ENCODE assay signal across 10 cellular contexts in genomic region chr1:111141803-111142202, GRCh38. TPM values are rescaled to one million over a fixed set of nuclear protein-coding genes. Genes with fewer than 3 reads are reported as not detected.
DNase-seq lines count a peak whose midpoint lies in the region; ATAC-seq, FAIRE-seq and TF ChIP-seq lines count a peak whose summit lies in the region.
"Had no signal": no experiment of that assay in that cellular context is flagged by ENCODE, and none has a peak within 500 bp of the region (broad histone marks: within the 10 kb centered on the region; RNA-seq: fewer than 3 reads in every experiment).

No MANE protein-coding gene starts in this region.

- H3K27me3 ChIP-seq in lower lobe of right lung (ENCODE audit: low read depth) (no peaks in the 10 kb centered on the region), ovary (peaks cover 2% of the 10 kb centered on the region)

- no peak overlapping the region for H3K27ac ChIP-seq in A549
- H3K27ac ChIP-seq in lower lobe of right lung = peak overlapping the region; percentile 33
- H3K27ac ChIP-seq in ovary = no peak overlapping the region

- no peaks in the 10 kb centered on the region for H3K27me3 Mint-ChIP-seq in activated T-helper 17 cell treated with anti-CD3 and anti-CD28 coated beads, Interleukin-2, amount 50 U/mL, for 72 hours

- no peaks in the 10 kb centered on the region for H3K9me3 ChIP-seq in A549
- no peaks in the 10 kb centered on the region for H3K9me3 ChIP-seq in lower lobe of right lung
- no peaks in the 10 kb centered on the region for H3K9me3 ChIP-seq in ovary

- intact Hi-C loops in lower lobe of right lung (cut with DNase I) = no loop called here
- intact Hi-C loops in ovary (cut with DNase I) = no loop called here

- POLR2A ChIA-PET in A549 (lab: Yijun Ruan, JAX) = interaction anchor here (1.6 kb wide), 1 partner anchor 21 kb away, joined by 3 read pairs; no protein-coding TSS in a partner anchor

- CTCF ChIA-PET in A549 (lab: Yijun Ruan, JAX) = no interaction called here

- no peak for TF ChIP-seq RAD21 in A549 (conservative IDR thresholded peaks at IDR 0.05 in 1 of 2, IDR thresholded peaks at IDR 0.05 in 1 of 2)

- H3K4me2 ChIP-seq in A549 = peak overlapping the region; percentile 76

- H3K4me3 ChIP-seq in A549 (no peak overlapping the region; the same call in 2 of the 3 replicates), lower lobe of right lung (peak overlapping the region; percentile 79), ovary (no peak overlapping the region)

- H3K27ac Mint-ChIP-seq in activated T-helper 17 cell treated with anti-CD3 and anti-CD28 coated beads, Interleukin-2, amount 50 U/mL, for 72 hours = peak overlapping the region; percentile 94

- 66% methylated on average over 2 of the region's 2 CpGs for WGBS in A549 (ENCODE audit: missing lambda C conversion rate)
- WGBS in ovary, 3 donors = 47 to 67% (median 50%) methylated on average over 2 of the region's 2 CpGs

- peaks cover 42% of the 10 kb centered on the region for H3K36me3 Mint-ChIP-seq in activated T-helper 17 cell treated with anti-CD3 and anti-CD28 coated beads, Interleukin-2, amount 50 U/mL, for 72 hours (ENCODE audit: low read depth)

- H3K4me1 ChIP-seq in A549 = peaks cover 15% of the 10 kb centered on the region; the same call in 2 of the 3 replicates
- H3K4me1 ChIP-seq in lower lobe of right lung = peaks cover 56% of the 10 kb centered on the region
- peaks cover 5% of the 10 kb centered on the region for H3K4me1 ChIP-seq in ovary (ENCODE audit: insufficient read depth)

- H3K4me1 Mint-ChIP-seq in activated T-helper 17 cell treated with anti-CD3 and anti-CD28 coated beads, Interleukin-2, amount 50 U/mL, for 72 hours = peaks cover 23% of the 10 kb centered on the region

- no peak for DNase-seq in A549 (ENCODE audit: low read depth in 1 of 2, low spot score in 1 of 2)
- no peak for DNase-seq in GM12891 (ENCODE audit: insufficient read length, low spot score)
- no peak for DNase-seq in lower lobe of right lung
- no peak for DNase-seq in NCI-H1930 (lab: John Stamatoyannopoulos, UW)
- no peak for DNase-seq in ovary
- DNase-seq in NCI-H446 treated with DMSO at 0.1 percent for 48 hours (lab: John Stamatoyannopoulos, UW) = no peak
- no peak for DNase-seq in effector CD8-positive, alpha-beta T cell (lab: John Stamatoyannopoulos, UW)
- DNase-seq: NCI-H2029; stimulated activated CD4-positive, alpha-beta T cell treated with anti-CD3 and anti-CD28 coated beads, Interleukin-4, amount 100 ng/mL, for 4 hours had no signal

- no peaks in the 10 kb centered on the region for H3K9me3 Mint-ChIP-seq in activated T-helper 17 cell treated with anti-CD3 and anti-CD28 coated beads, Interleukin-2, amount 50 U/mL, for 72 hours

- H3K36me3 ChIP-seq in lower lobe of right lung (peaks cover 19% of the 10 kb centered on the region), ovary (no peaks in the 10 kb centered on the region)

- TF ChIP-seq POLR2A in A549 (IDR thresholded peaks at IDR 0.05; ENCODE audit: low read length) (no peak), GM12891 (IDR thresholded peaks at IDR 0.05; ENCODE audit: low read depth, low read length) (no peak), ovary (IDR thresholded peaks at IDR 0.05) (no peak)

- FAIRE-seq in A549 (lab: Jason Lieb, UNC) = no peak
- peak; percentile 9 for FAIRE-seq in GM12891 (lab: Jason Lieb, UNC)

- TF ChIP-seq EP300 in A549 (IDR thresholded peaks at IDR 0.05) = no peak
- TF ChIP-seq EP300 in ovary (IDR thresholded peaks at IDR 0.05) = no peak

- peak overlapping the region; percentile 89 for H3K4me3 Mint-ChIP-seq in activated T-helper 17 cell treated with anti-CD3 and anti-CD28 coated beads, Interleukin-2, amount 50 U/mL, for 72 hours

- TF ChIP-seq CTCF in A549 (IDR thresholded peaks at IDR 0.05) = no peak
- no peak for TF ChIP-seq CTCF in lower lobe of right lung (IDR thresholded peaks at IDR 0.05)
- TF ChIP-seq CTCF in ovary (IDR thresholded peaks at IDR 0.05) = no peak

- ATAC-seq in A549 (no peak), lower lobe of right lung (no peak)
- no peak for ATAC-seq in activated T-helper 17 cell treated with anti-CD3 and anti-CD28 coated beads, Interleukin-2, amount 50 U/mL, for 72 hours (replicated peaks)

TF ChIP-seq in A549, 52 proteins besides CTCF, POLR2A, EP300 and RAD21:
- no peak for TF ChIP-seq HOXB5 (CRISPR knock-in tag; IDR thresholded peaks at IDR 0.05)
- no peak for TF ChIP-seq SMC3 (IDR thresholded peaks at IDR 0.05)
- no peak for TF ChIP-seq EHF (CRISPR knock-in tag; IDR thresholded peaks at IDR 0.05)
TF ChIP-seq in A549: peak in this region for 0.

TF ChIP-seq in GM12891, 5 proteins besides CTCF, POLR2A, EP300 and RAD21:
- TF ChIP-seq SPI1 (IDR thresholded peaks at IDR 0.05; ENCODE audit: low read depth, low read length) = no peak
- TF ChIP-seq TAF1 (IDR thresholded peaks at IDR 0.05; ENCODE audit: low read depth, low read length) = no peak
- TF ChIP-seq POU2F2 (IDR thresholded peaks at IDR 0.05; ENCODE audit: low read depth, low read length) = no peak

RNA-seq across cellular contexts. Expression of gene CEPT1, which starts 1.8 kb away (rescaled TPM):
- polyA plus RNA-seq in A549 (2011; rRNA removed) (26.2 and 26.9 TPM in 2 replicates), A549 (2017; fragmentation: RNase III; extraction: RNeasy Plus Mini Kit Qiagen cat#74134 plus additional on column Dnase treatment) (11.8 to 12.4 TPM (median 12.3 TPM) in 3 replicates), ovary (10 to 100 TPM; 16.4 to 40.3 TPM)
- 3.8 and 4.6 TPM in 2 replicates for polyA plus RNA-seq in A549 (2012; cell fraction: cytosol; rRNA removed)
- polyA plus RNA-seq in A549 (2012; cell fraction: nucleus; rRNA removed) = 5.8 and 8.7 TPM in 2 replicates
- polyA minus RNA-seq in A549 (2011; rRNA and poly(A)+ RNA removed) = 17.5 and 21.4 TPM in 2 replicates
- 37.1 TPM for polyA plus RNA-seq in GM12891 (2012; ENCODE audit: low read depth, missing spikeins)
- total RNA-seq in activated T-helper 17 cell treated with anti-CD3 and anti-CD28 coated beads, Interleukin-2, amount 50 U/mL, for 72 hours = 10 to 100 TPM; 31.3 to 31.4 TPM
- total RNA-seq in lower lobe of right lung (53.4 TPM), ovary (10 to 100 TPM; 27.8 to 37.1 (median 32.4) TPM)

RNA-seq across cellular contexts. Expression of gene DRAM2, which starts 1.9 kb away (rescaled TPM):
- polyA plus RNA-seq in A549 (2011; rRNA removed) = 69.5 and 99.0 TPM in 2 replicates
- polyA plus RNA-seq in A549 (2012; cell fraction: cytosol; rRNA removed) = 12.4 and 13.6 TPM in 2 replicates
- polyA plus RNA-seq in A549 (2012; cell fraction: nucleus; rRNA removed) = 3.9 and 9.1 TPM in 2 replicates
- polyA plus RNA-seq in A549 (2017; fragmentation: RNase III; extraction: RNeasy Plus Mini Kit Qiagen cat#74134 plus additional on column Dnase treatment) = 17.9 to 19.0 TPM (median 18.7 TPM) in 3 replicates
- polyA minus RNA-seq in A549 (2011; rRNA and poly(A)+ RNA removed) = 16.9 and 20.6 TPM in 2 replicates
- 122 TPM for polyA plus RNA-seq in GM12891 (2012; ENCODE audit: low read depth, missing spikeins)
- total RNA-seq in activated T-helper 17 cell treated with anti-CD3 and anti-CD28 coated beads, Interleukin-2, amount 50 U/mL, for 72 hours = 10 to 100 TPM; 20.6 to 27.2 TPM
- 73.9 TPM for total RNA-seq in lower lobe of right lung
- total RNA-seq in ovary = 10 to 100 TPM; 27.2 to 51.8 (median 34.7) TPM
- polyA plus RNA-seq in ovary = 10 to 100 TPM; 34.0 to 87.3 TPM

RNA-seq across cellular contexts. Expression of gene DENND2D, which starts 58.6 kb away (rescaled TPM):
- polyA plus RNA-seq in A549 (2011; rRNA removed) (3.4 and 3.6 TPM in 2 replicates), A549 (2017; fragmentation: RNase III; extraction: RNeasy Plus Mini Kit Qiagen cat#74134 plus additional on column Dnase treatment) (1.3 to 1.7 TPM (median 1.6 TPM) in 3 replicates), ovary (10 to 100 TPM in 1 of 2 donors, 1 to 10 TPM in 1; 2.5 to 18.3 TPM)
- 0.83 and 0.96 TPM in 2 replicates for polyA plus RNA-seq in A549 (2012; cell fraction: cytosol; rRNA removed)
- polyA plus RNA-seq in A549 (2012; cell fraction: nucleus; rRNA removed) = 0.47 and 0.83 TPM in 2 replicates
- polyA minus RNA-seq in A549 (2011; rRNA and poly(A)+ RNA removed) = 3.3 and 3.4 TPM in 2 replicates
- 33.0 TPM for polyA plus RNA-seq in GM12891 (2012; ENCODE audit: low read depth, missing spikeins)
- total RNA-seq in activated T-helper 17 cell treated with anti-CD3 and anti-CD28 coated beads, Interleukin-2, amount 50 U/mL, for 72 hours = 100 to 1,000 TPM; 146 to 148 TPM
- total RNA-seq in lower lobe of right lung (113 TPM), ovary (10 to 100 TPM in 3 of 7 donors, 1 to 10 TPM in 4; 6.2 to 19.0 (median 9.5) TPM)
